In genomic region chr10:108434818-108435217, GRCh38 we compare ENCODE assay signal across 31 cellular contexts.
DNase-seq lines count a peak whose midpoint lies in the region; ATAC-seq and TF ChIP-seq lines count a peak whose summit lies in the region.
"Had no signal": no experiment of that assay in that cellular context is flagged by ENCODE, and none has a peak within 500 bp of the region (broad histone marks: within the 10 kb centered on the region; RNA-seq: fewer than 3 reads in every experiment).

No MANE protein-coding gene starts in this region.

- POLR2A ChIA-PET in activated CD8-positive, alpha-beta T cell treated with anti-CD3 and anti-CD28 coated beads, Interleukin-2, amount 10 ng/mL, durations not matched to agents 7 days and 5 days (lab: Charles Lee) = no interaction called here

- no peak for TF ChIP-seq POLR2A in tibial nerve (IDR thresholded peaks at IDR 0.05)

- H3K36me3 ChIP-seq in BE2C (no peaks in the 10 kb centered on the region), WERI-Rb-1 (no peaks in the 10 kb centered on the region), tibial nerve (no peaks in the 10 kb centered on the region)
- H3K36me3 ChIP-seq: breast epithelium, left lung, right atrium auricular region had no signal

- no peak overlapping the region for H3K27ac Mint-ChIP-seq in immature natural killer cell
- no peak overlapping the region for H3K27ac Mint-ChIP-seq in activated CD8-positive, alpha-beta T cell treated with anti-CD3 and anti-CD28 coated beads, Interleukin-2, amount 10 ng/mL, durations not matched to agents 7 days and 5 days
- H3K27ac Mint-ChIP-seq: activated naive CD4-positive, alpha-beta T cell treated with anti-CD3 and anti-CD28 coated beads, Interleukin-2, amount 50 U/mL, for 72 hours; B cell; CD8-positive, alpha-beta memory T cell; stimulated activated naive CD8-positive, alpha-beta T cell treated with anti-CD3 and anti-CD28 coated beads, Interleukin-15, Interleukin-2, amounts not matched to agents 100 ng/mL and 50 ng/mL, for 24 hours had no signal

- H3K9me3 ChIP-seq in BE2C (no peaks in the 10 kb centered on the region), WERI-Rb-1 (ENCODE audit: severe bottlenecking) (no peaks in the 10 kb centered on the region), tibial nerve (no peaks in the 10 kb centered on the region)
- H3K9me3 ChIP-seq: breast epithelium, left lung, right atrium auricular region, testis had no signal

- no peak overlapping the region for H3K27ac ChIP-seq in WERI-Rb-1
- peak overlapping the region in 1 of 4 donors; percentile 54 for H3K27ac ChIP-seq in tibial nerve
- H3K27ac ChIP-seq: breast epithelium, left lung, parathyroid adenoma, right atrium auricular region, testis, VCaP had no signal

- peaks cover 0 to 26% (median 8%) of the 10 kb centered on the region in 6 donors for H3K9me3 Mint-ChIP-seq in immature natural killer cell
- H3K9me3 Mint-ChIP-seq in activated CD8-positive, alpha-beta T cell treated with anti-CD3 and anti-CD28 coated beads, Interleukin-2, amount 10 ng/mL, durations not matched to agents 7 days and 5 days (ENCODE audit: insufficient read depth) = no peaks in the 10 kb centered on the region

- 33 to 48% methylated on average over 2 of the region's 2 CpGs for WGBS in tibial nerve, 2 donors

- no peak for TF ChIP-seq EP300 in tibial nerve (IDR thresholded peaks at IDR 0.05)

- CTCF ChIA-PET in activated CD8-positive, alpha-beta T cell treated with anti-CD3 and anti-CD28 coated beads, Interleukin-2, amount 10 ng/mL, durations not matched to agents 7 days and 5 days (lab: Charles Lee) = no interaction called here

- TF ChIP-seq CTCF in BE2C (IDR thresholded peaks at IDR 0.05; ENCODE audit: low read depth, low read length) (peak; percentile 52), WERI-Rb-1 (IDR thresholded peaks at IDR 0.05; ENCODE audit: low read depth, low read length) (0 out of 2 replicates have a peak, but pooled peaks have one; percentile 16), tibial nerve (IDR thresholded peaks at IDR 0.05) (peak in 1 of 5 experiments; percentile 9)

- in situ Hi-C loops in G401 (cut with HindIII; ENCODE audit: low sequenced_read_pairs) = no loop called here

- no peak overlapping the region for H3K4me3 Mint-ChIP-seq in immature natural killer cell
- H3K4me3 Mint-ChIP-seq in activated CD8-positive, alpha-beta T cell treated with anti-CD3 and anti-CD28 coated beads, Interleukin-2, amount 10 ng/mL, durations not matched to agents 7 days and 5 days = no peak overlapping the region
- H3K4me3 Mint-ChIP-seq: B cell; CD8-positive, alpha-beta memory T cell; stimulated activated naive CD8-positive, alpha-beta T cell treated with anti-CD3 and anti-CD28 coated beads, Interleukin-15, Interleukin-2, amounts not matched to agents 100 ng/mL and 50 ng/mL, for 24 hours had no signal

- H3K27me3 Mint-ChIP-seq in immature natural killer cell (ENCODE audit: low read depth in 3 of 3) = peaks cover 0 to 2% (median 0%) of the 10 kb centered on the region in 3 donors
- H3K27me3 Mint-ChIP-seq in activated CD8-positive, alpha-beta T cell treated with anti-CD3 and anti-CD28 coated beads, Interleukin-2, amount 10 ng/mL, durations not matched to agents 7 days and 5 days (ENCODE audit: low read depth) = no peaks in the 10 kb centered on the region
- H3K27me3 Mint-ChIP-seq: B cell; CD8-positive, alpha-beta memory T cell; stimulated activated naive CD8-positive, alpha-beta T cell treated with anti-CD3 and anti-CD28 coated beads, Interleukin-15, Interleukin-2, amounts not matched to agents 100 ng/mL and 50 ng/mL, for 24 hours had no signal

- no peaks in the 10 kb centered on the region for H3K4me1 Mint-ChIP-seq in immature natural killer cell
- no peaks in the 10 kb centered on the region for H3K4me1 Mint-ChIP-seq in activated CD8-positive, alpha-beta T cell treated with anti-CD3 and anti-CD28 coated beads, Interleukin-2, amount 10 ng/mL, durations not matched to agents 7 days and 5 days (ENCODE audit: low read depth)
- H3K4me1 Mint-ChIP-seq: B cell; CD8-positive, alpha-beta memory T cell had no signal

- DNase-seq in BE2C (peak; percentile 58), M059J (ENCODE audit: low read depth) (peak; percentile 43), WERI-Rb-1 (no peak), kidney tubule cell (ENCODE audit: low spot score) (peak; percentile 15), tibial nerve (ENCODE audit: low spot score in 2 of 2) (no peak), G401 (ENCODE audit: low spot score) (no peak), immature natural killer cell (no peak)
- DNase-seq in activated CD8-positive, alpha-beta T cell treated with anti-CD3 and anti-CD28 coated beads, Interleukin-2, amount 10 ng/mL, durations not matched to agents 7 days and 5 days = no peak
- DNase-seq: activated CD4-positive, alpha-beta T cell treated with anti-CD3 and anti-CD28 coated beads for 48 hours; activated effector memory CD4-positive, alpha-beta T cell treated with Interleukin-2 at 50 U/mL for 16 hours; activated T-cell treated with anti-CD3 and anti-CD28 coated beads, Interleukin-2, amount 50 U/mL, for 1 hour; amygdala; CD8-positive, alpha-beta memory T cell; DMS 273 treated with DMSO at 0.1 percent for 48 hours; hypothalamus; Karpas-422; left lung; NCI-H1694; NCI-H510A treated with DMSO at 0.1 percent for 48 hours; NK-92 treated with Interleukin-12 subunit alpha and Interleukin-12 subunit beta, amount 100 ng/mL, for 24 hours; SHP77 treated with DMSO at 0.1 percent for 48 hours; SW 1271; testis had no signal

- H3K4me3 ChIP-seq in BE2C (ENCODE audit: low read depth, low read length) (no peak overlapping the region), WERI-Rb-1 (ENCODE audit: low read depth, low read length) (no peak overlapping the region), tibial nerve (no peak overlapping the region)
- H3K4me3 ChIP-seq: breast epithelium, left lung, right atrium auricular region, smooth muscle cell, testis had no signal

- no peak for ATAC-seq in activated CD8-positive, alpha-beta T cell treated with anti-CD3 and anti-CD28 coated beads, Interleukin-2, amount 10 ng/mL, durations not matched to agents 7 days and 5 days
- ATAC-seq: activated naive CD4-positive, alpha-beta T cell treated with anti-CD3 and anti-CD28 coated beads, Interleukin-2, amount 50 U/mL, for 72 hours; left lung had no signal

- H3K4me1 ChIP-seq in BE2C (peaks cover 5% of the 10 kb centered on the region), tibial nerve (no peaks in the 10 kb centered on the region)
- H3K4me1 ChIP-seq: breast epithelium, left lung, parathyroid adenoma, right atrium auricular region, testis had no signal

- H3K36me3 Mint-ChIP-seq in immature natural killer cell = no peaks in the 10 kb centered on the region
- no peaks in the 10 kb centered on the region for H3K36me3 Mint-ChIP-seq in activated CD8-positive, alpha-beta T cell treated with anti-CD3 and anti-CD28 coated beads, Interleukin-2, amount 10 ng/mL, durations not matched to agents 7 days and 5 days (ENCODE audit: low read depth)
- H3K36me3 Mint-ChIP-seq: CD8-positive, alpha-beta memory T cell had no signal

- H3K27me3 ChIP-seq in BE2C = no peaks in the 10 kb centered on the region
- no peaks in the 10 kb centered on the region for H3K27me3 ChIP-seq in WERI-Rb-1 (ENCODE audit: insufficient read depth, low read depth, severe bottlenecking)
- no peaks in the 10 kb centered on the region for H3K27me3 ChIP-seq in tibial nerve
- H3K27me3 ChIP-seq: breast epithelium, left lung, right atrium auricular region, testis had no signal

Comparison
In these comparisons a context has a peak if more than half of its experiments do, and no peak if none do; other contexts are left out.
1. DNase-seq: peak in BE2C (single experiment), M059J (single experiment) and kidney tubule cell (single experiment); none in WERI-Rb-1 (single experiment), tibial nerve (0 of 2), G401 (single experiment), immature natural killer cell (0 of 3) and activated CD8-positive, alpha-beta T cell treated with anti-CD3 and anti-CD28 coated beads, Interleukin-2, amount 10 ng/mL, durations not matched to agents 7 days and 5 days (single experiment).